Comparison of ENCODE assay signal across 10 cellular contexts in the genomic region with DNA sequence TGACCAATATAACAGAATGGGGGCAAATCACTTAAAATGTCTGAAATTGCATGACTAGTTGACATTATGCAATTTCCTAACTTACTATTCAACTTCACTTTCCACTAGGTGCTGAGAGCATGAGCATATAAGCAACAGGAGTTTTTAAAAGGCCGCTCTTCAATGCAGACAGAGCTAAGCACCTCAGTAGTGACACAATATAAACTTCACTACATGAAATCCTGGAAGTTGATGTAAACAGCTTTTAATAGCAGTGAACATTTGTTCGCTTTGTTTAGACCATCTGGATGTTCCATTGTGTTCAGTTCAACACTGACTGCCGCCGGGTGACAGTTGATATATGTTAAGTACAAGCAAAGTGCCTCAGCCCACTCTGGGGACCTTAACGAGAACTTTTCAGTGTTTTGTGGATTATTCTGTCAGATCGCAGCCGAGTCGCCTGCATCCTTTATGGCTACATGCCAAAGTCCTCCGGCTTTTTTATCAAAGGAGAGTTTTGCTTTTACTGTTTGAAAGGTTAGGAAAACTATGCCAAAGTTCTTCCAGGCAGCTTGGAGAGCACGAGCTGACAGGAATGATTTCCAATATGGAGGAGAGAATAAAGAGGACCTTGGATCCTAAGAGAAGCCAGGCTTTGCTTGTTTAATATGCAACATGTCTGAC.
DNase-seq lines count a peak whose midpoint lies in the region; ATAC-seq and TF ChIP-seq lines count a peak whose summit lies in the region.
"Had no signal": no experiment of that assay in that cellular context is flagged by ENCODE, and none has a peak within 500 bp of the region (broad histone marks: within the 10 kb centered on the region; RNA-seq: fewer than 3 reads in every experiment).

No MANE protein-coding gene starts in this region.

- peaks cover 39% of the 10 kb centered on the region for H3K4me1 ChIP-seq in BLaER1
- peaks cover 4 to 8% of the 10 kb centered on the region in 2 donors for H3K4me1 ChIP-seq in mucosa of rectum (ENCODE audit: control insufficient read depth in 2 of 2, insufficient read depth in 2 of 2, low read length in 2 of 2)
- no peaks in the 10 kb centered on the region for H3K4me1 ChIP-seq in CD8-positive, alpha-beta T cell (ENCODE audit: insufficient read depth, low read length)
- H3K4me1 ChIP-seq in Karpas-422 (ENCODE audit: low read length), result no peaks in the 10 kb centered on the region
- no peaks in the 10 kb centered on the region for H3K4me1 ChIP-seq in BE2C

- H3K27ac ChIP-seq in BLaER1 (no peak overlapping the region), mucosa of rectum (ENCODE audit: low read depth in 2 of 2, low read length in 2 of 2) (no peak overlapping the region), Karpas-422 (ENCODE audit: low read length) (no peak overlapping the region)
- no peak overlapping the region for H3K27ac ChIP-seq in CD8-positive, alpha-beta T cell (ENCODE audit: low read depth, low read length)

- H3K4me1 Mint-ChIP-seq in activated naive CD8-positive, alpha-beta T cell treated with anti-CD3 and anti-CD28 coated beads, Interleukin-2, amount 50 U/mL, for 24 hours, result peaks cover 6% of the 10 kb centered on the region
- H3K4me1 Mint-ChIP-seq in CD8-positive, alpha-beta T cell (ENCODE audit: low read depth), result peaks cover 6% of the 10 kb centered on the region

- intact Hi-C loops in CD8-positive, alpha-beta T cell (cut with DNase I, micrococcal nuclease), result no loop called here

- H4K20me1 ChIP-seq in BLaER1, result no peaks in the 10 kb centered on the region
- H4K20me1 ChIP-seq in Karpas-422 (ENCODE audit: insufficient read depth, low read depth, low read length), result no peaks in the 10 kb centered on the region

- no peak overlapping the region for H3K4me3 Mint-ChIP-seq in activated naive CD8-positive, alpha-beta T cell treated with anti-CD3 and anti-CD28 coated beads, Interleukin-2, amount 50 U/mL, for 24 hours
- no peak overlapping the region for H3K4me3 Mint-ChIP-seq in CD8-positive, alpha-beta T cell

- no peaks in the 10 kb centered on the region for H3K36me3 Mint-ChIP-seq in activated naive CD8-positive, alpha-beta T cell treated with anti-CD3 and anti-CD28 coated beads, Interleukin-2, amount 50 U/mL, for 24 hours (ENCODE audit: low read depth)
- no peaks in the 10 kb centered on the region for H3K36me3 Mint-ChIP-seq in CD8-positive, alpha-beta T cell

- no peak overlapping the region for H2AFZ ChIP-seq in Karpas-422 (ENCODE audit: low read length)

- POLR2A ChIA-PET in CD8-positive, alpha-beta T cell (lab: Charles Lee), result no interaction called here

- no peaks in the 10 kb centered on the region for H3K9me2 ChIP-seq in Karpas-422 (replicated peaks; ENCODE audit: insufficient read depth, low read length)

- DNase-seq in NCI-H128 (lab: John Stamatoyannopoulos, UW; ENCODE audit: unreplicated experiment), result peak; percentile 98
- DNase-seq in cardiac fibroblast (ENCODE audit: low read depth in 2 of 2), result peak; percentile 11 to 25
- no peak for DNase-seq in activated naive CD8-positive, alpha-beta T cell treated with anti-CD3 and anti-CD28 coated beads, Interleukin-2, amount 50 U/mL, for 24 hours
- DNase-seq in CD8-positive, alpha-beta T cell, result no peak
- DNase-seq in Karpas-422, result no peak
- DNase-seq in BE2C, result no peak
- DNase-seq: trophoblast cell had no signal

- CTCF ChIA-PET in CD8-positive, alpha-beta T cell (lab: Charles Lee), result no interaction called here

- H3K36me3 ChIP-seq in BLaER1 (no peaks in the 10 kb centered on the region), mucosa of rectum (ENCODE audit: control insufficient read depth in 2 of 2, insufficient read depth in 2 of 2, low read length in 2 of 2) (no peaks in the 10 kb centered on the region), Karpas-422 (ENCODE audit: insufficient read depth, low read length) (no peaks in the 10 kb centered on the region), BE2C (no peaks in the 10 kb centered on the region)
- H3K36me3 ChIP-seq in CD8-positive, alpha-beta T cell (ENCODE audit: insufficient read depth, low read length), result no peaks in the 10 kb centered on the region

- H3K4me3 ChIP-seq in BLaER1 (no peak overlapping the region), cardiac fibroblast (replicated peaks in 1 of 2; ENCODE audit: low read depth in 2 of 2, low read length in 2 of 2) (no peak overlapping the region), mucosa of rectum (ENCODE audit: low read length in 2 of 2) (peak overlapping the region; percentile 17 to 51), Karpas-422 (ENCODE audit: low read length) (no peak overlapping the region), BE2C (ENCODE audit: low read depth, low read length) (no peak overlapping the region)
- no peak overlapping the region for H3K4me3 ChIP-seq in CD8-positive, alpha-beta T cell (ENCODE audit: low read depth, low read length)
- H3K4me3 ChIP-seq: skin epidermis had no signal

- no peaks in the 10 kb centered on the region for H3K9me3 Mint-ChIP-seq in activated naive CD8-positive, alpha-beta T cell treated with anti-CD3 and anti-CD28 coated beads, Interleukin-2, amount 50 U/mL, for 24 hours
- H3K9me3 Mint-ChIP-seq in CD8-positive, alpha-beta T cell, result no peaks in the 10 kb centered on the region

- ATAC-seq in activated naive CD8-positive, alpha-beta T cell treated with anti-CD3 and anti-CD28 coated beads, Interleukin-2, amount 50 U/mL, for 24 hours, result no peak
- no peak for ATAC-seq in CD8-positive, alpha-beta T cell

- H3K27me3 Mint-ChIP-seq in activated naive CD8-positive, alpha-beta T cell treated with anti-CD3 and anti-CD28 coated beads, Interleukin-2, amount 50 U/mL, for 24 hours, result peaks cover 19% of the 10 kb centered on the region
- H3K27me3 Mint-ChIP-seq in CD8-positive, alpha-beta T cell (ENCODE audit: low read depth), result peaks cover 24% of the 10 kb centered on the region

- H3K27me3 ChIP-seq in BLaER1, result no peaks in the 10 kb centered on the region
- peaks cover 0 to 3% of the 10 kb centered on the region in 2 donors for H3K27me3 ChIP-seq in mucosa of rectum (ENCODE audit: control insufficient read depth in 2 of 2, insufficient read depth in 2 of 2, low read length in 2 of 2)
- no peaks in the 10 kb centered on the region for H3K27me3 ChIP-seq in CD8-positive, alpha-beta T cell (ENCODE audit: insufficient read depth, low read length)
- H3K27me3 ChIP-seq in Karpas-422 (ENCODE audit: low read length), result no peaks in the 10 kb centered on the region
- peaks cover 83% of the 10 kb centered on the region for H3K27me3 ChIP-seq in BE2C

- H3K9me3 ChIP-seq in BLaER1 (no peaks in the 10 kb centered on the region), mucosa of rectum (ENCODE audit: control insufficient read depth in 2 of 2, low read length in 2 of 2) (no peaks in the 10 kb centered on the region), Karpas-422 (ENCODE audit: low read length) (no peaks in the 10 kb centered on the region), BE2C (no peaks in the 10 kb centered on the region)
- H3K9me3 ChIP-seq in CD8-positive, alpha-beta T cell (ENCODE audit: low read length), result no peaks in the 10 kb centered on the region

- H3K79me2 ChIP-seq in Karpas-422 (ENCODE audit: low read length), result no peaks in the 10 kb centered on the region

- no peak overlapping the region for H3K27ac Mint-ChIP-seq in activated naive CD8-positive, alpha-beta T cell treated with anti-CD3 and anti-CD28 coated beads, Interleukin-2, amount 50 U/mL, for 24 hours
- no peak overlapping the region for H3K27ac Mint-ChIP-seq in CD8-positive, alpha-beta T cell

- TF ChIP-seq CTCF in cardiac fibroblast (IDR thresholded peaks at IDR 0.05; ENCODE audit: low read depth, low read length) (no peak), BE2C (IDR thresholded peaks at IDR 0.05; ENCODE audit: low read depth, low read length) (no peak)
- TF ChIP-seq CTCF in CD8-positive, alpha-beta T cell (IDR thresholded peaks at IDR 0.05), result no peak

- peak overlapping the region; percentile 29 for H3K4me2 ChIP-seq in BLaER1
- no peak overlapping the region for H3K4me2 ChIP-seq in Karpas-422 (ENCODE audit: low read depth, low read length, poor library complexity, severe bottlenecking)

- H3K9ac ChIP-seq in BLaER1, result no peak overlapping the region
- H3K9ac ChIP-seq in mucosa of rectum (ENCODE audit: low read depth in 1 of 2, low read length in 2 of 2), result peak overlapping the region in 1 of 2 donors; percentile 3
- no peak overlapping the region for H3K9ac ChIP-seq in Karpas-422 (ENCODE audit: low read length)

Comparison
In these comparisons a context has a peak if more than half of its experiments do, and no peak if none do; other contexts are left out.
1. H3K4me3 ChIP-seq: peak in mucosa of rectum (2 of 2); none in BLaER1 (single experiment), cardiac fibroblast (0 of 2), CD8-positive, alpha-beta T cell (single experiment), Karpas-422 (single experiment) and BE2C (single experiment).
2. DNase-seq: peak in NCI-H128 (single experiment) and cardiac fibroblast (2 of 2); none in activated naive CD8-positive, alpha-beta T cell treated with anti-CD3 and anti-CD28 coated beads, Interleukin-2, amount 50 U/mL, for 24 hours (single experiment), CD8-positive, alpha-beta T cell (0 of 7), Karpas-422 (single experiment) and BE2C (single experiment).